Comparison of ENCODE assay signal across 22 cellular contexts in the genomic region with DNA sequence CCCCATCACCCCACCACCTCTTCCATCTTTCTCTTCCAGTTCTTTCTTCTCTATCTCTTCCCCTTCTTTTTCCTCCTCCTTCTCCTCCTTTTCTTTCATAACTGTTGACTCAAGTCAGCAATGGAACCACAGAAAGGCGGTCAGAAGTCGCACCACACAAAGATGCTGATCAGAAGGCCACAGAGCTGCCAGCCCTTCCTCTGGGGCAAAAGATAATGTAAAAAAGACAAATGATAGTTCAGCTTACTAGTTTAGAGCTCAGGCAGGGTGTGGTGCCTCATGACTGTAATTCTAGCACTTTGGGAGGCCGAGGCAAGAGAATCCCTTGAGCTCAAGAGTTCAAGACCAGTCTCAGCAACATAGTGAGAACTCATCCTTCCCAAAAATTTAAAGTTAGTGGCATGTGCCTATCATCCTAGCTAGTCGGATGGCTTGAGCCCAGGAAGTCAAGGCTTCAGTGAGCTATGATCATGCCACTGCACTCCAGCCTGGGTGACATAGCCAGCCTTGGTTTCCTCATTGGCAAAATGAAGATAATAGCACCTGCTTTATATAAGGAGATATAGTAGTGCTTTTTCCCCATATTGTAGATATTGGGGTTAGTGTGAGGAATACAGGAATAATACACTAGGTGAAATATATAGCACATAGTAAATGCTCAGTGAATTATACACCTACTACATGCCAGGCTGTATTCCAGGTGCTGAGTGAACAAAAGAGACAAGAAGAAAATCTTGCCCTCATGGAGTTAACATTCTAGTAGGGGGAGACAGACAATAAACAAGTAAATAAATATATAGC.
"Had no signal": no experiment of that assay in that cellular context is flagged by ENCODE, and none has a peak within 500 bp of the region (broad histone marks: within the 10 kb centered on the region; RNA-seq: fewer than 3 reads in every experiment).

No MANE protein-coding gene starts in this region.

- H3K27ac ChIP-seq: colonic mucosa, gastrocnemius medialis, tibial artery had no signal

- H3K36me3 Mint-ChIP-seq: memory B cell had no signal

- ATAC-seq: activated T-cell treated with anti-CD3 and anti-CD28 coated beads, Interleukin-2, amount 50 U/mL, for 4 hours; gastrocnemius medialis; left ventricle myocardium superior; naive thymus-derived CD4-positive, alpha-beta T cell had no signal

- DNase-seq: activated CD4-positive, alpha-beta T cell treated with anti-CD3 and anti-CD28 coated beads, Interleukin-2, amount 10 ng/mL, durations not matched to agents 7 days and 5 days; activated CD8-positive, alpha-beta memory T cell treated with anti-CD3 and anti-CD28 coated beads, Interleukin-2, amount 50 U/mL, for 4 hours; activated effector memory CD4-positive, alpha-beta T cell treated with Interleukin-2 at 50 U/mL for 16 hours; activated naive CD4-positive, alpha-beta T cell treated with anti-CD3 and anti-CD28 coated beads, Interleukin-2, amount 50 U/mL, for 16 hours; activated T-cell treated with anti-CD3 and anti-CD28 coated beads, Interleukin-2, amount 50 U/mL, for 4 hours; aorta; colonic mucosa; gastrocnemius medialis; head of caudate nucleus; kidney glomerular epithelial cell; left ventricle myocardium superior; naive thymus-derived CD4-positive, alpha-beta T cell; stimulated activated CD4-positive, alpha-beta T cell treated with anti-CD3 and anti-CD28 coated beads, Interleukin-12 subunit alpha, Interleukin-12 subunit beta, amount 100 ng/mL, for 4 hours; stimulated activated CD4-positive, alpha-beta T cell treated with anti-CD3 and anti-CD28 coated beads, Interleukin-1b, Interleukin-23, amount 100 ng/mL, for 48 hours; stimulated activated CD8-positive, alpha-beta memory T cell treated with anti-CD3 and anti-CD28 coated beads, Interleukin-4, amount 100 ng/mL, for 48 hours; stimulated activated naive CD4-positive, alpha-beta T cell; SW 1271; tibial artery had no signal

- FAIRE-seq: TTC549, urothelium cell line had no signal

- H3K4me3 Mint-ChIP-seq: activated CD4-positive, alpha-beta T cell treated with anti-CD3 and anti-CD28 coated beads, Interleukin-2, amount 10 ng/mL, durations not matched to agents 7 days and 5 days; activated T-cell treated with anti-CD3 and anti-CD28 coated beads, Interleukin-2, amount 50 U/mL, for 4 hours; central memory CD8-positive, alpha-beta T cell; memory B cell; naive thymus-derived CD4-positive, alpha-beta T cell had no signal

- H3K9me3 Mint-ChIP-seq: activated CD4-positive, alpha-beta T cell treated with anti-CD3 and anti-CD28 coated beads, Interleukin-2, amount 10 ng/mL, durations not matched to agents 7 days and 5 days; activated T-cell treated with anti-CD3 and anti-CD28 coated beads, Interleukin-2, amount 50 U/mL, for 4 hours; central memory CD8-positive, alpha-beta T cell; memory B cell had no signal

- H3K9me3 ChIP-seq: colonic mucosa, gastrocnemius medialis, tibial artery had no signal

- H3K27me3 ChIP-seq: colonic mucosa, gastrocnemius medialis, tibial artery had no signal

- H3K4me1 ChIP-seq: colonic mucosa, gastrocnemius medialis, tibial artery had no signal

- H3K4me3 ChIP-seq: colonic mucosa, gastrocnemius medialis, tibial artery had no signal

- H3K27ac Mint-ChIP-seq: activated CD4-positive, alpha-beta T cell treated with anti-CD3 and anti-CD28 coated beads, Interleukin-2, amount 10 ng/mL, durations not matched to agents 7 days and 5 days; memory B cell; naive thymus-derived CD4-positive, alpha-beta T cell had no signal

- H3K4me1 Mint-ChIP-seq: activated CD4-positive, alpha-beta T cell treated with anti-CD3 and anti-CD28 coated beads, Interleukin-2, amount 10 ng/mL, durations not matched to agents 7 days and 5 days; central memory CD8-positive, alpha-beta T cell; memory B cell had no signal

- H3K36me3 ChIP-seq: colonic mucosa, gastrocnemius medialis, tibial artery had no signal
